19 cellular contexts compared by ENCODE assay signal in the genomic region with DNA sequence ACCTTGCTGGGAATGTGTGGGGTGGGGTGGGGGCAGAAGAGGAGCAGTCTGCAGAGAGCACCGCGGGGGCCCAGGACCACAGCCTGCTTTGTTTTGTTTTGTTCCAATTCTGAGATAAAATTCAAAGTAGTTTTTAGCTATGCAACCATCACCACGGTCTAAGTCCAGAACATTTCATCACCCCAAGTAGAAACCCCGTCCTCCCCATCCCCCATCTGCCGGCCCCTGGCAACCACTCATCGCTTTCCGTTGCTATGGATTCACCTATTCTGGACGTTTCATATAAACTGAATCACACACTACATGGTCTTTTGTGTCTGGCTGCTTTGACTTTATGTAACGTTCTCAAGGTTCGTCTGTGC.
"Had no signal": no experiment of that assay in that cellular context is flagged by ENCODE, and none has a peak within 500 bp of the region (broad histone marks: within the 10 kb centered on the region; RNA-seq: fewer than 3 reads in every experiment).

No MANE protein-coding gene starts in this region.

- H3K9me3 ChIP-seq: ascending aorta, psoas muscle, suprapubic skin had no signal

- H3K4me3 ChIP-seq: ascending aorta, hepatocyte, lung, psoas muscle, suprapubic skin had no signal

- H3K4me1 ChIP-seq: ascending aorta, suprapubic skin had no signal

- H3K36me3 Mint-ChIP-seq: activated naive CD4-positive, alpha-beta T cell treated with anti-CD3 and anti-CD28 coated beads, Interleukin-2, amount 50 U/mL, for 24 hours; mesothelial cell of epicardium had no signal

- H3K27ac ChIP-seq: ascending aorta, psoas muscle, suprapubic skin had no signal

- DNase-seq: activated CD4-positive, alpha-beta T cell treated with anti-CD3 and anti-CD28 coated beads, Interleukin-2, amount 10 ng/mL, durations not matched to agents 7 days and 5 days; activated CD8-positive, alpha-beta memory T cell treated with anti-CD3 and anti-CD28 coated beads, Interleukin-2, amount 50 U/mL, for 4 hours; activated CD8-positive, alpha-beta T cell treated with anti-CD3 and anti-CD28 coated beads, Interleukin-2, amount 10 ng/mL, durations not matched to agents 7 days and 5 days; activated effector memory CD4-positive, alpha-beta T cell treated with anti-CD3 and anti-CD28 coated beads, Interleukin-2, amount 50 U/mL, for 16 hours; activated T-cell treated with anti-CD3 and anti-CD28 coated beads, Interleukin-2, amount 50 U/mL, for 48 hours; effector memory CD8-positive, alpha-beta T cell; left cardiac atrium; T1000; trophoblast cell had no signal

- ATAC-seq: activated CD4-positive, CD25-positive, alpha-beta regulatory T cell treated with anti-CD3 and anti-CD28 coated beads, Interleukin-2, amount 50 U/mL, for 24 hours; activated CD8-positive, alpha-beta T cell treated with anti-CD3 and anti-CD28 coated beads, Interleukin-2, amount 10 ng/mL, durations not matched to agents 7 days and 5 days; effector memory CD8-positive, alpha-beta T cell; left cardiac atrium; psoas muscle; right cardiac atrium had no signal

- H3K27ac Mint-ChIP-seq: activated CD4-positive, alpha-beta T cell treated with anti-CD3 and anti-CD28 coated beads, Interleukin-2, amount 10 ng/mL, durations not matched to agents 7 days and 5 days; activated CD8-positive, alpha-beta T cell treated with anti-CD3 and anti-CD28 coated beads, Interleukin-2, amount 10 ng/mL, durations not matched to agents 7 days and 5 days; activated naive CD4-positive, alpha-beta T cell treated with anti-CD3 and anti-CD28 coated beads, Interleukin-2, amount 50 U/mL, for 24 hours; effector memory CD8-positive, alpha-beta T cell; mesothelial cell of epicardium; stimulated activated naive CD8-positive, alpha-beta T cell treated with anti-CD3 and anti-CD28 coated beads, Interleukin-15, Interleukin-2, amounts not matched to agents 100 ng/mL and 50 ng/mL, for 24 hours had no signal

- H3K27me3 Mint-ChIP-seq: activated CD4-positive, alpha-beta T cell treated with anti-CD3 and anti-CD28 coated beads, Interleukin-2, amount 10 ng/mL, durations not matched to agents 7 days and 5 days; activated naive CD4-positive, alpha-beta T cell treated with anti-CD3 and anti-CD28 coated beads, Interleukin-2, amount 50 U/mL, for 24 hours; effector memory CD8-positive, alpha-beta T cell; stimulated activated naive CD8-positive, alpha-beta T cell treated with anti-CD3 and anti-CD28 coated beads, Interleukin-15, Interleukin-2, amounts not matched to agents 100 ng/mL and 50 ng/mL, for 24 hours had no signal

- H3K4me3 Mint-ChIP-seq: activated CD4-positive, alpha-beta T cell treated with anti-CD3 and anti-CD28 coated beads, Interleukin-2, amount 10 ng/mL, durations not matched to agents 7 days and 5 days; activated CD8-positive, alpha-beta T cell treated with anti-CD3 and anti-CD28 coated beads, Interleukin-2, amount 10 ng/mL, durations not matched to agents 7 days and 5 days; activated naive CD4-positive, alpha-beta T cell treated with anti-CD3 and anti-CD28 coated beads, Interleukin-2, amount 50 U/mL, for 24 hours; effector memory CD8-positive, alpha-beta T cell; mesothelial cell of epicardium; stimulated activated naive CD8-positive, alpha-beta T cell treated with anti-CD3 and anti-CD28 coated beads, Interleukin-15, Interleukin-2, amounts not matched to agents 100 ng/mL and 50 ng/mL, for 24 hours had no signal

- H3K36me3 ChIP-seq: ascending aorta had no signal

- H3K9me3 Mint-ChIP-seq: activated CD4-positive, alpha-beta T cell treated with anti-CD3 and anti-CD28 coated beads, Interleukin-2, amount 10 ng/mL, durations not matched to agents 7 days and 5 days; activated naive CD4-positive, alpha-beta T cell treated with anti-CD3 and anti-CD28 coated beads, Interleukin-2, amount 50 U/mL, for 24 hours; effector memory CD8-positive, alpha-beta T cell; mesothelial cell of epicardium; stimulated activated naive CD8-positive, alpha-beta T cell treated with anti-CD3 and anti-CD28 coated beads, Interleukin-15, Interleukin-2, amounts not matched to agents 100 ng/mL and 50 ng/mL, for 24 hours had no signal

- H3K27me3 ChIP-seq: ascending aorta, hepatocyte, suprapubic skin had no signal

- H3K4me1 Mint-ChIP-seq: activated CD4-positive, alpha-beta T cell treated with anti-CD3 and anti-CD28 coated beads, Interleukin-2, amount 10 ng/mL, durations not matched to agents 7 days and 5 days; activated naive CD4-positive, alpha-beta T cell treated with anti-CD3 and anti-CD28 coated beads, Interleukin-2, amount 50 U/mL, for 24 hours had no signal
